ENCODE assay signal across 8 cellular contexts in genomic region chr5:129903466-129904101, GRCh38. TPM values are rescaled to one million over a fixed set of nuclear protein-coding genes. Genes with fewer than 3 reads are reported as not detected.
DNase-seq lines count a peak whose midpoint lies in the region; ATAC-seq, FAIRE-seq and TF ChIP-seq lines count a peak whose summit lies in the region.

No MANE protein-coding gene starts in this region.

- H3K14ac ChIP-seq in H9 (ENCODE audit: insufficient read depth, low read length), result no peak overlapping the region

- no peaks in the 10 kb centered on the region for H3K36me3 ChIP-seq in small intestine (ENCODE audit: control insufficient read depth in 2 of 2, insufficient read depth in 2 of 2, low read length in 2 of 2)

- no peak overlapping the region for H2AFZ ChIP-seq in H9 (ENCODE audit: low read length)

- H2AK5ac ChIP-seq in H9 (ENCODE audit: insufficient read length, low read length), result no peak overlapping the region

- H3T11ph ChIP-seq in H9 (ENCODE audit: low read length), result no peak overlapping the region

- no peak overlapping the region for H2BK20ac ChIP-seq in H9 (ENCODE audit: low read depth, low read length, poor library complexity, severe bottlenecking)

- no peak for ATAC-seq in activated CD8-positive, alpha-beta T cell treated with anti-CD3 and anti-CD28 coated beads, Interleukin-2, amount 10 ng/mL, durations not matched to agents 7 days and 5 days
- ATAC-seq in right cardiac atrium, result peak; percentile 55 to 66

- DNase-seq in H9 (no peak), right cardiac atrium (no peak), small intestine (no peak), NCI-H524 (lab: John Stamatoyannopoulos, UW) (no peak), occipital lobe (lab: John Stamatoyannopoulos, UW) (no peak), NCI-H187 (lab: John Stamatoyannopoulos, UW) (no peak), activated gamma-delta T cell treated with Interleukin-2 at 50 U/mL for 16 hours (no peak)
- no peak for DNase-seq in activated CD8-positive, alpha-beta T cell treated with anti-CD3 and anti-CD28 coated beads, Interleukin-2, amount 10 ng/mL, durations not matched to agents 7 days and 5 days

- H3K79me2 ChIP-seq in H9 (ENCODE audit: insufficient read depth, low read length), result no peaks in the 10 kb centered on the region

- H3K27me3 ChIP-seq in H9 (ENCODE audit: insufficient read depth, low read length) (peaks cover 13% of the 10 kb centered on the region; the same call in 1 of the 2 replicates), right cardiac atrium (ENCODE audit: control insufficient read depth, insufficient read depth) (no peaks in the 10 kb centered on the region), small intestine (ENCODE audit: control insufficient read depth in 2 of 2, insufficient read depth in 2 of 2, low read length in 2 of 2) (peaks cover 8 to 11% of the 10 kb centered on the region in 2 donors)

- no peak overlapping the region for H2BK5ac ChIP-seq in H9 (ENCODE audit: insufficient read length, low read length)

- no peak overlapping the region for H2BK15ac ChIP-seq in H9 (ENCODE audit: low read depth, low read length)

- intact Hi-C loops in right cardiac atrium (cut with DNase I), result loop anchor here in 2 of 4 donors (5.0 to 10.0 kb wide), 4 partner anchors 239 to 1511 kb away; no protein-coding TSS in a partner anchor

- H3K56ac ChIP-seq in H9 (ENCODE audit: insufficient read length, low read depth, low read length), result no peak overlapping the region

- POLR2A ChIA-PET in activated CD8-positive, alpha-beta T cell treated with anti-CD3 and anti-CD28 coated beads, Interleukin-2, amount 10 ng/mL, durations not matched to agents 7 days and 5 days (lab: Charles Lee), result no interaction called here

- H3K23me2 ChIP-seq in H9 (ENCODE audit: insufficient read length, low read depth, low read length, poor library complexity, severe bottlenecking), result peaks cover 21% of the 10 kb centered on the region

- no peak for TF ChIP-seq CTCF in H9 (conservative IDR thresholded peaks at IDR 0.05)

- peak overlapping the region in 2 of 3 experiments; percentile 4 to 7; a peak in 2 of 7 replicates for H3K27ac Mint-ChIP-seq in H9
- H3K27ac Mint-ChIP-seq in activated CD8-positive, alpha-beta T cell treated with anti-CD3 and anti-CD28 coated beads, Interleukin-2, amount 10 ng/mL, durations not matched to agents 7 days and 5 days, result no peak overlapping the region

- H3K36me3 Mint-ChIP-seq in H9 (ENCODE audit: insufficient read depth in 1 of 3, low read depth in 3 of 3), result no peaks in the 10 kb centered on the region; a peak in 1 of 7 replicates
- no peaks in the 10 kb centered on the region for H3K36me3 Mint-ChIP-seq in activated CD8-positive, alpha-beta T cell treated with anti-CD3 and anti-CD28 coated beads, Interleukin-2, amount 10 ng/mL, durations not matched to agents 7 days and 5 days (ENCODE audit: low read depth)

- no peak overlapping the region for H3K18ac ChIP-seq in H9 (ENCODE audit: insufficient read length, low read depth, low read length)

- H3K27me3 Mint-ChIP-seq in H9 (ENCODE audit: low read depth), result peaks cover 51% of the 10 kb centered on the region
- H3K27me3 Mint-ChIP-seq in activated CD8-positive, alpha-beta T cell treated with anti-CD3 and anti-CD28 coated beads, Interleukin-2, amount 10 ng/mL, durations not matched to agents 7 days and 5 days (ENCODE audit: low read depth), result peaks cover 38% of the 10 kb centered on the region

- H3K27ac ChIP-seq in H9 (ENCODE audit: insufficient read length, low read depth, low read length), result no peak overlapping the region
- H3K27ac ChIP-seq in right cardiac atrium (ENCODE audit: low read length), result peak overlapping the region; percentile 73
- peak overlapping the region in 1 of 2 donors; percentile 50 for H3K27ac ChIP-seq in small intestine (ENCODE audit: low read depth in 1 of 2, low read length in 1 of 2)

- no peaks in the 10 kb centered on the region for H3K79me1 ChIP-seq in H9 (ENCODE audit: insufficient read depth, low read depth, low read length, poor library complexity, severe bottlenecking)

- H3K9me3 ChIP-seq in H9 (ENCODE audit: control insufficient read depth, low read depth, low read length), result no peaks in the 10 kb centered on the region
- no peaks in the 10 kb centered on the region for H3K9me3 ChIP-seq in right cardiac atrium (ENCODE audit: control insufficient read depth, low read length)
- no peaks in the 10 kb centered on the region for H3K9me3 ChIP-seq in small intestine (ENCODE audit: control insufficient read depth, low read depth)

- peak overlapping the region; percentile 61 for H3K4me2 ChIP-seq in H9 (ENCODE audit: insufficient read depth, insufficient read length, low read length)

- H4K91ac ChIP-seq in H9 (ENCODE audit: insufficient read length, low read depth, low read length), result no peak overlapping the region

- H2BK12ac ChIP-seq in H9 (ENCODE audit: insufficient read length, low read depth, low read length), result no peak overlapping the region

- peak overlapping the region; percentile 78 to 88 for H3K4me3 Mint-ChIP-seq in H9
- H3K4me3 Mint-ChIP-seq in activated CD8-positive, alpha-beta T cell treated with anti-CD3 and anti-CD28 coated beads, Interleukin-2, amount 10 ng/mL, durations not matched to agents 7 days and 5 days, result peak overlapping the region; percentile 66

- H3K23ac ChIP-seq in H9 (ENCODE audit: insufficient read length, low read depth, low read length), result no peak overlapping the region

- H4K5ac ChIP-seq in H9 (ENCODE audit: insufficient read length, low read depth, low read length), result no peak overlapping the region

- H3K4me1 Mint-ChIP-seq in H9, result peaks cover 16 to 18% of the 10 kb centered on the region in 2 experiments
- H3K4me1 Mint-ChIP-seq in activated CD8-positive, alpha-beta T cell treated with anti-CD3 and anti-CD28 coated beads, Interleukin-2, amount 10 ng/mL, durations not matched to agents 7 days and 5 days (ENCODE audit: low read depth), result peaks cover 13% of the 10 kb centered on the region

- no peak overlapping the region for H4K8ac ChIP-seq in H9 (replicated peaks; ENCODE audit: insufficient read length, low read depth, low read length)

- H3K4me3 ChIP-seq in right cardiac atrium (ENCODE audit: low read length), result peak overlapping the region; percentile 40
- H3K4me3 ChIP-seq in small intestine (ENCODE audit: low read depth in 1 of 2, low read length in 2 of 2), result peak overlapping the region; percentile 11 to 69

- H3K9ac ChIP-seq in H9 (ENCODE audit: extremely low read depth, insufficient read length, low read length), result no peak overlapping the region

- FAIRE-seq in small intestine (lab: Jason Lieb, UNC), result no peak

- no peak overlapping the region for H3K4ac ChIP-seq in H9 (ENCODE audit: low read depth, low read length)

- no peak overlapping the region for H2BK120ac ChIP-seq in H9 (ENCODE audit: low read depth, low read length, poor library complexity, severe bottlenecking)

- H4K20me1 ChIP-seq in H9 (ENCODE audit: control insufficient read depth, insufficient read depth, insufficient read length), result no peaks in the 10 kb centered on the region

- CTCF ChIA-PET in activated CD8-positive, alpha-beta T cell treated with anti-CD3 and anti-CD28 coated beads, Interleukin-2, amount 10 ng/mL, durations not matched to agents 7 days and 5 days (lab: Charles Lee), result no interaction called here

- WGBS in H9 (ENCODE audit: extremely low coverage, insufficient read length, low lambda C conversion rate), result no CpG with 5 or more reads among the region's 29 CpGs
- WGBS in right cardiac atrium, result 5% methylated on average over 29 of the region's 29 CpGs
- 2 to 7% (median 4%) methylated on average over 28 to 29 of the region's 29 CpGs for WGBS in small intestine, 3 donors

- H3K9me3 Mint-ChIP-seq in H9, result no peaks in the 10 kb centered on the region; a peak in 1 of 5 replicates
- no peaks in the 10 kb centered on the region for H3K9me3 Mint-ChIP-seq in activated CD8-positive, alpha-beta T cell treated with anti-CD3 and anti-CD28 coated beads, Interleukin-2, amount 10 ng/mL, durations not matched to agents 7 days and 5 days (ENCODE audit: insufficient read depth)

- no peaks in the 10 kb centered on the region for H3K4me1 ChIP-seq in H9 (ENCODE audit: insufficient read depth, low read length)
- peaks cover 2% of the 10 kb centered on the region for H3K4me1 ChIP-seq in right cardiac atrium (ENCODE audit: control insufficient read depth, insufficient read depth, low read length)
- peaks cover 0 to 1% of the 10 kb centered on the region in 2 donors for H3K4me1 ChIP-seq in small intestine (ENCODE audit: control insufficient read depth in 2 of 2, insufficient read depth in 1 of 2, low read depth in 1 of 2, low read length in 1 of 2)

RNA-seq across cellular contexts. Expression of gene CHSY3, which starts 0.7 kb away (rescaled TPM):
- total RNA-seq in H9 (2021) (0.37 and 0.42 TPM in 2 replicates), right cardiac atrium (1 to 10 TPM; 1.7 to 3.6 (median 2.3) TPM), occipital lobe (41.0 TPM)
- not detected for total RNA-seq in activated CD8-positive, alpha-beta T cell treated with anti-CD3 and anti-CD28 coated beads, Interleukin-2, amount 10 ng/mL, durations not matched to agents 7 days and 5 days
- polyA plus RNA-seq in right cardiac atrium (0.68 TPM), small intestine (under 1 TPM in 1 of 3 donors, not detected in 2; 0.33 TPM)
